ENCODE assay signal across 21 cellular contexts in genomic region chr4:171622729-171623128, GRCh38.
A peak's percentile ranks its signal among the peaks of the same experiment; 100 is the strongest.
DNase-seq lines count a peak whose midpoint lies in the region; ATAC-seq and TF ChIP-seq lines count a peak whose summit lies in the region.
"Had no signal": no experiment of that assay in that cellular context is flagged by ENCODE, and none has a peak within 500 bp of the region (broad histone marks: within the 10 kb centered on the region; RNA-seq: fewer than 3 reads in every experiment).

No MANE protein-coding gene starts in this region.

- no peaks in the 10 kb centered on the region for H3K4me1 ChIP-seq in psoas muscle
- H3K4me1 ChIP-seq in naive thymus-derived CD4-positive, alpha-beta T cell (ENCODE audit: control insufficient read depth in 2 of 2, insufficient read depth in 2 of 2, low read length in 2 of 2), result no peaks in the 10 kb centered on the region
- H3K4me1 ChIP-seq: Peyer's patch had no signal

- CTCF ChIA-PET in naive thymus-derived CD4-positive, alpha-beta T cell (lab: Charles Lee), result no interaction called here

- 65 to 66% (median 65%) methylated on average over 3 of the region's 3 CpGs for WGBS in psoas muscle, 3 donors

- peaks cover 12% of the 10 kb centered on the region for H3K4me1 Mint-ChIP-seq in stimulated activated memory B cell treated with anti-CD40 and anti-IgM and Interleukin-4, amounts not matched to agents 10 μg/mL and 1 μg/mL and 100 μg/mL, for 72 hours
- H3K4me1 Mint-ChIP-seq in naive thymus-derived CD4-positive, alpha-beta T cell, result no peaks in the 10 kb centered on the region
- H3K4me1 Mint-ChIP-seq: CD4-positive, CD25-positive, alpha-beta regulatory T cell had no signal

- H3K36me3 Mint-ChIP-seq in stimulated activated memory B cell treated with anti-CD40 and anti-IgM and Interleukin-4, amounts not matched to agents 10 μg/mL and 1 μg/mL and 100 μg/mL, for 72 hours, result no peaks in the 10 kb centered on the region
- H3K36me3 Mint-ChIP-seq in naive thymus-derived CD4-positive, alpha-beta T cell, result no peaks in the 10 kb centered on the region
- H3K36me3 Mint-ChIP-seq: CD4-positive, CD25-positive, alpha-beta regulatory T cell had no signal

- peak; percentile 58 for ATAC-seq in GM18861 (IDR thresholded peaks at IDR 0.05; ENCODE audit: unreplicated experiment)
- ATAC-seq in HG02610 (IDR thresholded peaks at IDR 0.05; ENCODE audit: unreplicated experiment), result peak; percentile 50
- ATAC-seq in HG03460 (IDR thresholded peaks at IDR 0.05; ENCODE audit: unreplicated experiment), result peak; percentile 49
- peak; percentile 43 for ATAC-seq in stimulated activated memory B cell treated with anti-CD40 and anti-IgM and Interleukin-4, amounts not matched to agents 10 μg/mL and 1 μg/mL and 100 μg/mL, for 72 hours
- ATAC-seq in psoas muscle, result no peak
- no peak for ATAC-seq in naive thymus-derived CD4-positive, alpha-beta T cell
- ATAC-seq in GM18867 (IDR thresholded peaks at IDR 0.05; ENCODE audit: unreplicated experiment), result no peak
- ATAC-seq: HepG2, K562, SK-N-SH treated with all-trans-retinoic acid at 6 μM for 48 hours had no signal

- H3K9me3 Mint-ChIP-seq in stimulated activated memory B cell treated with anti-CD40 and anti-IgM and Interleukin-4, amounts not matched to agents 10 μg/mL and 1 μg/mL and 100 μg/mL, for 72 hours, result peaks cover 7% of the 10 kb centered on the region
- peaks cover 0 to 22% (median 3%) of the 10 kb centered on the region in 11 donors for H3K9me3 Mint-ChIP-seq in naive thymus-derived CD4-positive, alpha-beta T cell

- no peaks in the 10 kb centered on the region for H3K9me3 ChIP-seq in psoas muscle
- no peaks in the 10 kb centered on the region for H3K9me3 ChIP-seq in naive thymus-derived CD4-positive, alpha-beta T cell (ENCODE audit: control insufficient read depth in 2 of 3, low read length in 3 of 3)
- H3K9me3 ChIP-seq: Peyer's patch had no signal

- H3K4me3 Mint-ChIP-seq in stimulated activated memory B cell treated with anti-CD40 and anti-IgM and Interleukin-4, amounts not matched to agents 10 μg/mL and 1 μg/mL and 100 μg/mL, for 72 hours, result no peak overlapping the region
- no peak overlapping the region for H3K4me3 Mint-ChIP-seq in naive thymus-derived CD4-positive, alpha-beta T cell
- H3K4me3 Mint-ChIP-seq: CD4-positive, CD25-positive, alpha-beta regulatory T cell had no signal

- no peak for DNase-seq in psoas muscle
- DNase-seq in naive thymus-derived CD4-positive, alpha-beta T cell, result no peak
- DNase-seq: CD4-positive, CD25-positive, alpha-beta regulatory T cell; DMS79 treated with DMSO at 0.1 percent for 48 hours; MM.1S; NCI-H1092; NCI-H146; NCI-H2029; NCI-H226; NCI-H510A treated with DMSO at 0.1 percent for 48 hours; NCI-H82; Peyer's patch had no signal

- intact Hi-C loops in psoas muscle (cut with DNase I), result no loop called here
- intact Hi-C loops in naive thymus-derived CD4-positive, alpha-beta T cell (cut with micrococcal nuclease), result no loop called here

- no peak overlapping the region for H3K4me3 ChIP-seq in psoas muscle
- H3K4me3 ChIP-seq in naive thymus-derived CD4-positive, alpha-beta T cell (ENCODE audit: low read length), result no peak overlapping the region
- H3K4me3 ChIP-seq: K562, Peyer's patch had no signal

- H3K27me3 ChIP-seq in psoas muscle (ENCODE audit: insufficient read depth in 3 of 3, low read length in 2 of 3), result no peaks in the 10 kb centered on the region
- H3K27me3 ChIP-seq in naive thymus-derived CD4-positive, alpha-beta T cell (ENCODE audit: control insufficient read depth in 2 of 2, insufficient read depth in 2 of 2, low read length in 2 of 2), result no peaks in the 10 kb centered on the region
- H3K27me3 ChIP-seq: Peyer's patch had no signal

- no peak overlapping the region for H3K27ac ChIP-seq in psoas muscle
- H3K27ac ChIP-seq in naive thymus-derived CD4-positive, alpha-beta T cell (ENCODE audit: low read depth, low read length), result no peak overlapping the region
- H3K27ac ChIP-seq: HL-60, Peyer's patch had no signal

- POLR2A ChIA-PET in naive thymus-derived CD4-positive, alpha-beta T cell (lab: Charles Lee), result no interaction called here

- no peaks in the 10 kb centered on the region for H3K27me3 Mint-ChIP-seq in stimulated activated memory B cell treated with anti-CD40 and anti-IgM and Interleukin-4, amounts not matched to agents 10 μg/mL and 1 μg/mL and 100 μg/mL, for 72 hours
- H3K27me3 Mint-ChIP-seq in naive thymus-derived CD4-positive, alpha-beta T cell, result no peaks in the 10 kb centered on the region
- H3K27me3 Mint-ChIP-seq: CD4-positive, CD25-positive, alpha-beta regulatory T cell had no signal

- no peak overlapping the region for H3K27ac Mint-ChIP-seq in stimulated activated memory B cell treated with anti-CD40 and anti-IgM and Interleukin-4, amounts not matched to agents 10 μg/mL and 1 μg/mL and 100 μg/mL, for 72 hours
- no peak overlapping the region for H3K27ac Mint-ChIP-seq in naive thymus-derived CD4-positive, alpha-beta T cell
- H3K27ac Mint-ChIP-seq: CD4-positive, CD25-positive, alpha-beta regulatory T cell had no signal

- no peak for TF ChIP-seq CTCF in psoas muscle (IDR thresholded peaks at IDR 0.05)

- H3K36me3 ChIP-seq in psoas muscle (ENCODE audit: insufficient read depth in 1 of 2, low read depth in 1 of 2), result no peaks in the 10 kb centered on the region
- no peaks in the 10 kb centered on the region for H3K36me3 ChIP-seq in naive thymus-derived CD4-positive, alpha-beta T cell (ENCODE audit: control insufficient read depth in 2 of 3, insufficient read depth in 3 of 3, low read length in 3 of 3)
- H3K36me3 ChIP-seq: Peyer's patch had no signal

Comparison
In these comparisons a context has a peak if more than half of its experiments do, and no peak if none do; other contexts are left out.
1. ATAC-seq: peak in GM18861 (single experiment), HG02610 (single experiment), HG03460 (single experiment) and stimulated activated memory B cell treated with anti-CD40 and anti-IgM and Interleukin-4, amounts not matched to agents 10 μg/mL and 1 μg/mL and 100 μg/mL, for 72 hours (single experiment); none in psoas muscle (0 of 4), naive thymus-derived CD4-positive, alpha-beta T cell (single experiment) and GM18867 (single experiment).